In genomic region chr4:66045913-66046312, GRCh38 we compare ENCODE assay signal across 18 cellular contexts.
"Had no signal": no experiment of that assay in that cellular context is flagged by ENCODE, and none has a peak within 500 bp of the region (broad histone marks: within the 10 kb centered on the region; RNA-seq: fewer than 3 reads in every experiment).

No MANE protein-coding gene starts in this region.

- ATAC-seq: foreskin keratinocyte; left lobe of liver; mucosa of descending colon; naive thymus-derived CD8-positive, alpha-beta T cell; right cardiac atrium had no signal

- DNase-seq: dermis blood vessel endothelial cell; erythroblast; foreskin keratinocyte; head of caudate nucleus; islet precursor cell; mammary epithelial cell; mucosa of descending colon; naive thymus-derived CD8-positive, alpha-beta T cell; ovary; right cardiac atrium; small intestine; stimulated activated CD4-positive, alpha-beta T cell treated with anti-CD3 and anti-CD28 coated beads, Interleukin-12 subunit alpha, Interleukin-12 subunit beta, amount 100 ng/mL, for 4 hours; stimulated activated naive CD4-positive, alpha-beta T cell; stomach; substantia nigra; transverse colon had no signal

- H3K27ac Mint-ChIP-seq: naive thymus-derived CD8-positive, alpha-beta T cell; progenitor cell of endocrine pancreas had no signal

- H3K4me1 Mint-ChIP-seq: naive thymus-derived CD8-positive, alpha-beta T cell had no signal

- H3K27me3 Mint-ChIP-seq: naive thymus-derived CD8-positive, alpha-beta T cell; progenitor cell of endocrine pancreas had no signal

- H3K4me3 Mint-ChIP-seq: naive thymus-derived CD8-positive, alpha-beta T cell had no signal

- H3K36me3 Mint-ChIP-seq: naive thymus-derived CD8-positive, alpha-beta T cell had no signal
